In genomic region chr17:30576326-30576861, GRCh38 we compare ENCODE assay signal across 21 cellular contexts.
DNase-seq lines count a peak whose midpoint lies in the region; ATAC-seq, FAIRE-seq and TF ChIP-seq lines count a peak whose summit lies in the region.
"Had no signal": no experiment of that assay in that cellular context is flagged by ENCODE, and none has a peak within 500 bp of the region (broad histone marks: within the 10 kb centered on the region; RNA-seq: fewer than 3 reads in every experiment).

No MANE protein-coding gene starts in this region.

- no peaks in the 10 kb centered on the region for H3K79me1 ChIP-seq in H9 (ENCODE audit: insufficient read depth, low read depth, low read length, poor library complexity, severe bottlenecking)

- peak in 1 of 10 experiments; percentile 29 for DNase-seq in CD4-positive, alpha-beta T cell
- DNase-seq in H9 = peak; percentile 31
- peak; percentile 34 for DNase-seq in endothelial cell of umbilical vein (ENCODE audit: low read depth, low spot score)
- DNase-seq in superior temporal gyrus (ENCODE audit: extremely low spot score) = peak; percentile 24
- DNase-seq in heart left ventricle = no peak
- DNase-seq in stimulated activated CD4-positive, alpha-beta T cell treated with anti-CD3 and anti-CD28 coated beads, Interleukin-4, amount 100 ng/mL, for 24 hours = no peak
- DNase-seq: anterior cingulate cortex, dermis blood vessel endothelial cell, glutamatergic neuron, NCI-H1436 treated with DMSO at 0.1 percent for 48 hours, NCI-H2171, NCI-H526 treated with DMSO at 0.1 percent for 48 hours, psoas muscle, SJCRH30, uterus had no signal

- H4K8ac ChIP-seq in H9 (replicated peaks; ENCODE audit: insufficient read length, low read depth, low read length) = no peak overlapping the region

- no peak for FAIRE-seq in endothelial cell of umbilical vein (lab: Jason Lieb, UNC)

- no peak overlapping the region for H2BK5ac ChIP-seq in H9 (ENCODE audit: insufficient read length, low read length)

- H2BK15ac ChIP-seq in H9 (ENCODE audit: low read depth, low read length) = no peak overlapping the region

- no peaks in the 10 kb centered on the region for H3K36me3 ChIP-seq in endothelial cell of umbilical vein (ENCODE audit: control insufficient read depth in 2 of 2, extremely low read depth in 1 of 2, insufficient read depth in 2 of 2, low read length in 2 of 2)
- H3K36me3 ChIP-seq in heart left ventricle = no peaks in the 10 kb centered on the region
- H3K36me3 ChIP-seq: neutrophil, SJCRH30, uterus had no signal

- peak; percentile 88 for ATAC-seq in CD4-positive, alpha-beta T cell (ENCODE audit: poor library complexity)
- ATAC-seq in GM18519 (IDR thresholded peaks at IDR 0.05; ENCODE audit: low FRiP score, unreplicated experiment) (no peak), heart left ventricle (no peak)
- ATAC-seq: activated CD4-positive, CD25-positive, alpha-beta regulatory T cell treated with anti-CD3 and anti-CD28 coated beads, Interleukin-2, amount 50 U/mL, for 24 hours; GM23338; psoas muscle had no signal

- TF ChIP-seq POLR2A in endothelial cell of umbilical vein (IDR thresholded peaks at IDR 0.05; ENCODE audit: low read depth, low read length) (no peak), heart left ventricle (IDR thresholded peaks at IDR 0.05) (no peak)

- H3K9me3 ChIP-seq in CD4-positive, alpha-beta T cell (ENCODE audit: control insufficient read depth, low read length) = no peaks in the 10 kb centered on the region
- H3K9me3 ChIP-seq in H9 (ENCODE audit: control insufficient read depth, low read depth, low read length) (no peaks in the 10 kb centered on the region), endothelial cell of umbilical vein (replicated peaks; ENCODE audit: control insufficient read depth, insufficient read depth, low read length) (no peaks in the 10 kb centered on the region), heart left ventricle (no peaks in the 10 kb centered on the region)
- H3K9me3 ChIP-seq: neutrophil, psoas muscle, SJCRH30, uterus had no signal

- H3K27me3 ChIP-seq in CD4-positive, alpha-beta T cell (ENCODE audit: control insufficient read depth, insufficient read depth, low read length) = no peaks in the 10 kb centered on the region
- H3K27me3 ChIP-seq in H9 (ENCODE audit: insufficient read depth, low read length) (no peaks in the 10 kb centered on the region), endothelial cell of umbilical vein (ENCODE audit: control insufficient read depth in 2 of 2, insufficient read depth in 2 of 2, low read length in 2 of 2) (no peaks in the 10 kb centered on the region), heart left ventricle (no peaks in the 10 kb centered on the region)
- H3K27me3 ChIP-seq: neutrophil, SJCRH30, uterus had no signal

- no peak overlapping the region for H4K5ac ChIP-seq in H9 (ENCODE audit: insufficient read length, low read depth, low read length)

- WGBS in H9 (ENCODE audit: extremely low coverage, insufficient read length, low lambda C conversion rate) = no CpG with 5 or more reads among the region's 30 CpGs
- WGBS in heart left ventricle, 4 donors = 83 to 87% (median 86%) methylated on average over 30 of the region's 30 CpGs

- H4K91ac ChIP-seq in H9 (ENCODE audit: insufficient read length, low read depth, low read length) = no peak overlapping the region

- H3K9me3 Mint-ChIP-seq in CD4-positive, alpha-beta T cell = no peaks in the 10 kb centered on the region
- H3K9me3 Mint-ChIP-seq in H9 = no peaks in the 10 kb centered on the region
- H3K9me3 Mint-ChIP-seq: activated naive CD4-positive, alpha-beta T cell treated with anti-CD3 and anti-CD28 coated beads, Interleukin-2, amount 50 U/mL, for 24 hours; activated T-helper 1 cell treated with anti-CD3 and anti-CD28 coated beads, Interleukin-12 subunit alpha, Interleukin-12 subunit beta, Interleukin-2, Interleukin-4 antibody, amounts not matched to agents 30 ng/mL and 10 ng/mL and 1 ng/mL, durations not matched to agents 14 hours and 24 hours and 36 hours; GM23338 had no signal

- no peaks in the 10 kb centered on the region for H3K36me3 Mint-ChIP-seq in CD4-positive, alpha-beta T cell (ENCODE audit: low read depth)
- no peaks in the 10 kb centered on the region for H3K36me3 Mint-ChIP-seq in H9 (ENCODE audit: insufficient read depth in 1 of 3, low read depth in 3 of 3)
- H3K36me3 Mint-ChIP-seq: activated naive CD4-positive, alpha-beta T cell treated with anti-CD3 and anti-CD28 coated beads, Interleukin-2, amount 50 U/mL, for 24 hours had no signal

- dilution Hi-C loops in endothelial cell of umbilical vein (cut with MboI; ENCODE audit: extremely low pct_ligation_motif_present, low sequenced_read_pairs) = no loop called here

- H3K9ac ChIP-seq in H9 (ENCODE audit: extremely low read depth, insufficient read length, low read length) (no peak overlapping the region), endothelial cell of umbilical vein (replicated peaks; ENCODE audit: extremely low read depth, insufficient read depth, low read length) (no peak overlapping the region)

- no peaks in the 10 kb centered on the region; the same call in 1 of the 2 replicates for H3K4me1 ChIP-seq in H9 (ENCODE audit: insufficient read depth, low read length)
- H3K4me1 ChIP-seq in endothelial cell of umbilical vein (ENCODE audit: control insufficient read depth, extremely low read depth, insufficient read depth, low read length) = peaks cover 2% of the 10 kb centered on the region
- no peaks in the 10 kb centered on the region for H3K4me1 ChIP-seq in heart left ventricle
- H3K4me1 ChIP-seq: psoas muscle, SJCRH30, uterus had no signal

- no peak for TF ChIP-seq CTCF in CD4-positive, alpha-beta T cell (IDR thresholded peaks at IDR 0.05)
- no peak for TF ChIP-seq CTCF in H9 (conservative IDR thresholded peaks at IDR 0.05)
- no peak for TF ChIP-seq CTCF in endothelial cell of umbilical vein (IDR thresholded peaks at IDR 0.05; ENCODE audit: extremely low read depth in 1 of 2, insufficient read depth in 1 of 2, low read depth in 1 of 2, low read length in 2 of 2)
- no peak for TF ChIP-seq CTCF in heart left ventricle (IDR thresholded peaks at IDR 0.05)

- no peak overlapping the region for H3K56ac ChIP-seq in H9 (ENCODE audit: insufficient read length, low read depth, low read length)

- peaks cover 5% of the 10 kb centered on the region for H3K4me1 Mint-ChIP-seq in CD4-positive, alpha-beta T cell (ENCODE audit: low read depth)
- peaks cover 16 to 21% of the 10 kb centered on the region in 2 experiments for H3K4me1 Mint-ChIP-seq in H9
- H3K4me1 Mint-ChIP-seq: activated naive CD4-positive, alpha-beta T cell treated with anti-CD3 and anti-CD28 coated beads, Interleukin-2, amount 50 U/mL, for 24 hours had no signal

- CTCF ChIA-PET in CD4-positive, alpha-beta T cell (lab: Charles Lee) = no interaction called here
- CTCF ChIA-PET in endothelial cell of umbilical vein (lab: Charles Lee) = no interaction called here

- H3K4me3 ChIP-seq in endothelial cell of umbilical vein (replicated peaks in 1 of 3; ENCODE audit: insufficient read depth in 1 of 3, low read depth in 1 of 3, low read length in 3 of 3) (peak overlapping the region in 1 of 3 experiments; percentile 31), heart left ventricle (peak overlapping the region in 1 of 12 donors; percentile 12)
- H3K4me3 ChIP-seq: GM23338, psoas muscle, SJCRH30, uterus had no signal

- no peak overlapping the region for H3K4me2 ChIP-seq in H9 (ENCODE audit: insufficient read depth, insufficient read length, low read length)
- H3K4me2 ChIP-seq in endothelial cell of umbilical vein (ENCODE audit: insufficient read depth, low read length) = no peak overlapping the region
- H3K4me2 ChIP-seq: GM23338 had no signal

- intact Hi-C loops in CD4-positive, alpha-beta T cell (cut with DNase I, micrococcal nuclease) = no loop called here
- intact Hi-C loops in endothelial cell of umbilical vein (cut with micrococcal nuclease) = no loop called here
- intact Hi-C loops in heart left ventricle (cut with DNase I) = no loop called here

- H3K27ac Mint-ChIP-seq in CD4-positive, alpha-beta T cell = peak overlapping the region; percentile 81
- H3K27ac Mint-ChIP-seq in H9 = no peak overlapping the region
- H3K27ac Mint-ChIP-seq: activated naive CD4-positive, alpha-beta T cell treated with anti-CD3 and anti-CD28 coated beads, Interleukin-2, amount 50 U/mL, for 24 hours; activated T-helper 1 cell treated with anti-CD3 and anti-CD28 coated beads, Interleukin-12 subunit alpha, Interleukin-12 subunit beta, Interleukin-2, Interleukin-4 antibody, amounts not matched to agents 30 ng/mL and 10 ng/mL and 1 ng/mL, durations not matched to agents 14 hours and 24 hours and 36 hours; GM23338 had no signal

- no peak overlapping the region for H2BK12ac ChIP-seq in H9 (ENCODE audit: insufficient read length, low read depth, low read length)

- no peaks in the 10 kb centered on the region for H4K20me1 ChIP-seq in H9 (ENCODE audit: control insufficient read depth, insufficient read depth, insufficient read length)
- H4K20me1 ChIP-seq in endothelial cell of umbilical vein (replicated peaks; ENCODE audit: control insufficient read depth, extremely low read depth, insufficient read depth, low read length) = no peaks in the 10 kb centered on the region

- H3K4ac ChIP-seq in H9 (ENCODE audit: low read depth, low read length) = no peak overlapping the region

- POLR2A ChIA-PET in CD4-positive, alpha-beta T cell (lab: Charles Lee) = no interaction called here
- POLR2A ChIA-PET in endothelial cell of umbilical vein (lab: Charles Lee) = no interaction called here

- no peak overlapping the region for H3K23ac ChIP-seq in H9 (ENCODE audit: insufficient read length, low read depth, low read length)

- H3K9me1 ChIP-seq in endothelial cell of umbilical vein (replicated peaks; ENCODE audit: control insufficient read depth, extremely low read depth, insufficient read depth, low read length) = no peaks in the 10 kb centered on the region

- peak overlapping the region; percentile 90 for H3K4me3 Mint-ChIP-seq in CD4-positive, alpha-beta T cell
- no peak overlapping the region for H3K4me3 Mint-ChIP-seq in H9
- H3K4me3 Mint-ChIP-seq: activated naive CD4-positive, alpha-beta T cell treated with anti-CD3 and anti-CD28 coated beads, Interleukin-2, amount 50 U/mL, for 24 hours; activated T-helper 1 cell treated with anti-CD3 and anti-CD28 coated beads, Interleukin-12 subunit alpha, Interleukin-12 subunit beta, Interleukin-2, Interleukin-4 antibody, amounts not matched to agents 30 ng/mL and 10 ng/mL and 1 ng/mL, durations not matched to agents 14 hours and 24 hours and 36 hours; GM23338 had no signal

- no peaks in the 10 kb centered on the region for H3K23me2 ChIP-seq in H9 (ENCODE audit: insufficient read length, low read depth, low read length, poor library complexity, severe bottlenecking)

- H2BK120ac ChIP-seq in H9 (ENCODE audit: low read depth, low read length, poor library complexity, severe bottlenecking) = no peak overlapping the region

- H2AFZ ChIP-seq in H9 (ENCODE audit: low read length) (no peak overlapping the region), endothelial cell of umbilical vein (ENCODE audit: low read depth, low read length) (no peak overlapping the region)
- H2AFZ ChIP-seq: GM23338 had no signal

- no peaks in the 10 kb centered on the region for H3K27me3 Mint-ChIP-seq in CD4-positive, alpha-beta T cell
- H3K27me3 Mint-ChIP-seq in H9 (ENCODE audit: low read depth) = peaks cover 6% of the 10 kb centered on the region; the same call in 1 of the 2 replicates
- H3K27me3 Mint-ChIP-seq: activated naive CD4-positive, alpha-beta T cell treated with anti-CD3 and anti-CD28 coated beads, Interleukin-2, amount 50 U/mL, for 24 hours had no signal

- no peak overlapping the region for H3K14ac ChIP-seq in H9 (ENCODE audit: insufficient read depth, low read length)

- H3K18ac ChIP-seq in H9 (ENCODE audit: insufficient read length, low read depth, low read length) = no peak overlapping the region

- H3K79me2 ChIP-seq in H9 (ENCODE audit: insufficient read depth, low read length) (no peaks in the 10 kb centered on the region), endothelial cell of umbilical vein (ENCODE audit: control insufficient read depth, insufficient read depth, low read length) (no peaks in the 10 kb centered on the region)

- no peak overlapping the region for H3K27ac ChIP-seq in CD4-positive, alpha-beta T cell (ENCODE audit: low read depth, low read length)
- H3K27ac ChIP-seq in H9 (ENCODE audit: insufficient read length, low read depth, low read length) (no peak overlapping the region), endothelial cell of umbilical vein (ENCODE audit: insufficient read depth, low read depth, low read length) (no peak overlapping the region), heart left ventricle (no peak overlapping the region)
- H3K27ac ChIP-seq: neutrophil, psoas muscle, SJCRH30, uterus had no signal

- H3T11ph ChIP-seq in H9 (ENCODE audit: low read length) = no peak overlapping the region

- H2AK5ac ChIP-seq in H9 (ENCODE audit: insufficient read length, low read length) = no peak overlapping the region

- no peak overlapping the region for H2BK20ac ChIP-seq in H9 (ENCODE audit: low read depth, low read length, poor library complexity, severe bottlenecking)

- BruUV-seq in endothelial cell of umbilical vein (replicated peaks; lab: Mats Ljungman, UMichigan) = no TSS peak

Comparison
In these comparisons a context has a peak if more than half of its experiments do, and no peak if none do; other contexts are left out.
1. DNase-seq: peak in H9 (single experiment), endothelial cell of umbilical vein (single experiment) and superior temporal gyrus (single experiment); none in heart left ventricle (0 of 5) and stimulated activated CD4-positive, alpha-beta T cell treated with anti-CD3 and anti-CD28 coated beads, Interleukin-4, amount 100 ng/mL, for 24 hours (single experiment).